Comparison of ENCODE assay signal across 1 cellular context in genomic region chr1:32356478-32356877, GRCh38.
TF ChIP-seq lines count a peak whose summit lies in the region.

No MANE protein-coding gene starts in this region.

TF ChIP-seq in K562, 482 proteins besides CTCF, POLR2A, EP300 and RAD21 (continued from another document):
- no peak for TF ChIP-seq GABPB2 (CRISPR knock-in tag; conservative IDR thresholded peaks at IDR 0.05)
- TF ChIP-seq ZNF398 (CRISPR knock-in tag; IDR thresholded peaks at IDR 0.05) = no peak
- TF ChIP-seq IRF2 (CRISPR knock-in tag; IDR thresholded peaks at IDR 0.05) = no peak
- TF ChIP-seq REST (CRISPR knock-in tag; IDR thresholded peaks at IDR 0.05; ENCODE audit: low read depth) = no peak
- no peak for TF ChIP-seq AFF4 (CRISPR knock-in tag; IDR thresholded peaks at IDR 0.05)
- no peak for TF ChIP-seq DNMT1 (IDR thresholded peaks at IDR 0.05)
- TF ChIP-seq BCL6 (CRISPR knock-in tag; IDR thresholded peaks at IDR 0.05) = no peak
- no peak for TF ChIP-seq ZNF764 (CRISPR knock-in tag; IDR thresholded peaks at IDR 0.05; ENCODE audit: low read depth)
- peak; percentile 77 for TF ChIP-seq THRB (CRISPR knock-in tag; conservative IDR thresholded peaks at IDR 0.05)
- TF ChIP-seq ZNF232 (CRISPR knock-in tag; IDR thresholded peaks at IDR 0.05) = no peak
- 0 out of 2 replicates have a peak, but pooled peaks have one; percentile 17 for TF ChIP-seq PTBP1 (IDR thresholded peaks at IDR 0.05; ENCODE audit: low read depth, low read length)
- TF ChIP-seq SMAD1 (IDR thresholded peaks at IDR 0.05; ENCODE audit: low read depth, low read length, partially characterized antibody) = no peak
- TF ChIP-seq SRSF3 (IDR thresholded peaks at IDR 0.05; ENCODE audit: insufficient read depth, low read length) = no peak
- TF ChIP-seq CC2D1A (IDR thresholded peaks at IDR 0.05) = no peak
- TF ChIP-seq ZNF512 (tag; IDR thresholded peaks at IDR 0.05) = peak; percentile 89
